Comparison of ENCODE assay signal across 1 cellular context in the genomic region with DNA sequence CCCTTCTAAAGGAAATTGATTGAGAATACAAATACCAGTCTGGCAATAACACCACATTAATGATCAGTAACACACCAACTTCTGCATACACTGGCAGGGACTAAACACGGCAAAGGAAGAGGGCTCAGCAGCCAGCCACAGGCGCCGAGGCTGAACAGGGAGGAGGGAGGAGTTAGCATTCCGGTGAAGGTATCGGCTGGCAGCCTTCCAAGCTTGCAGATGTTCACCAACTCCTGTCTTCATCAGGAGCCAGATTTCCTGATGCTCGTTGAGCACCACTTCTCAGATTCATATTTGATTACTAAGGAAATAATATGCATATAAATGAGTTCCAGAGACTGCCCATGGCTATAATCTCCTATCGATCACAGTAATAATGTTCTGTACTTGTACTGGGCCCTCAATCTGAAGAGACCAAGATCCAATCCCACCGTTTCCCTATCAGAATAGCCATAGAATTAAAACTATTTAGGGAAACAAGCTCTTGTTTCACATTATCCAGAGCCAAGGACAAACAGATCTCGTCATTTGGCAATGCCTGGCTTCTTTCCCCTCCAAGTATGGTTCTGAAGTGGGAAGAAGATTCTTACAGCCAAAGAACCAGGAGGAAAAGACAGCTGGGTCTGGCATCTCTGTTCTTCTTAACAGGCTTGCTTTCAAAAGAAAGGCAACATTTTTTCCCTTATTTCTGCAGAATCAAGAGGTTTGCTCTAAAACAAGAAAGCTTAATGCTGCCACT.
TF ChIP-seq lines count a peak whose summit lies in the region.

No MANE protein-coding gene starts in this region.

TF ChIP-seq in GM23338, 12 proteins besides CTCF, POLR2A, EP300 and RAD21 (continued from another document):
- TF ChIP-seq, protein P1, sequence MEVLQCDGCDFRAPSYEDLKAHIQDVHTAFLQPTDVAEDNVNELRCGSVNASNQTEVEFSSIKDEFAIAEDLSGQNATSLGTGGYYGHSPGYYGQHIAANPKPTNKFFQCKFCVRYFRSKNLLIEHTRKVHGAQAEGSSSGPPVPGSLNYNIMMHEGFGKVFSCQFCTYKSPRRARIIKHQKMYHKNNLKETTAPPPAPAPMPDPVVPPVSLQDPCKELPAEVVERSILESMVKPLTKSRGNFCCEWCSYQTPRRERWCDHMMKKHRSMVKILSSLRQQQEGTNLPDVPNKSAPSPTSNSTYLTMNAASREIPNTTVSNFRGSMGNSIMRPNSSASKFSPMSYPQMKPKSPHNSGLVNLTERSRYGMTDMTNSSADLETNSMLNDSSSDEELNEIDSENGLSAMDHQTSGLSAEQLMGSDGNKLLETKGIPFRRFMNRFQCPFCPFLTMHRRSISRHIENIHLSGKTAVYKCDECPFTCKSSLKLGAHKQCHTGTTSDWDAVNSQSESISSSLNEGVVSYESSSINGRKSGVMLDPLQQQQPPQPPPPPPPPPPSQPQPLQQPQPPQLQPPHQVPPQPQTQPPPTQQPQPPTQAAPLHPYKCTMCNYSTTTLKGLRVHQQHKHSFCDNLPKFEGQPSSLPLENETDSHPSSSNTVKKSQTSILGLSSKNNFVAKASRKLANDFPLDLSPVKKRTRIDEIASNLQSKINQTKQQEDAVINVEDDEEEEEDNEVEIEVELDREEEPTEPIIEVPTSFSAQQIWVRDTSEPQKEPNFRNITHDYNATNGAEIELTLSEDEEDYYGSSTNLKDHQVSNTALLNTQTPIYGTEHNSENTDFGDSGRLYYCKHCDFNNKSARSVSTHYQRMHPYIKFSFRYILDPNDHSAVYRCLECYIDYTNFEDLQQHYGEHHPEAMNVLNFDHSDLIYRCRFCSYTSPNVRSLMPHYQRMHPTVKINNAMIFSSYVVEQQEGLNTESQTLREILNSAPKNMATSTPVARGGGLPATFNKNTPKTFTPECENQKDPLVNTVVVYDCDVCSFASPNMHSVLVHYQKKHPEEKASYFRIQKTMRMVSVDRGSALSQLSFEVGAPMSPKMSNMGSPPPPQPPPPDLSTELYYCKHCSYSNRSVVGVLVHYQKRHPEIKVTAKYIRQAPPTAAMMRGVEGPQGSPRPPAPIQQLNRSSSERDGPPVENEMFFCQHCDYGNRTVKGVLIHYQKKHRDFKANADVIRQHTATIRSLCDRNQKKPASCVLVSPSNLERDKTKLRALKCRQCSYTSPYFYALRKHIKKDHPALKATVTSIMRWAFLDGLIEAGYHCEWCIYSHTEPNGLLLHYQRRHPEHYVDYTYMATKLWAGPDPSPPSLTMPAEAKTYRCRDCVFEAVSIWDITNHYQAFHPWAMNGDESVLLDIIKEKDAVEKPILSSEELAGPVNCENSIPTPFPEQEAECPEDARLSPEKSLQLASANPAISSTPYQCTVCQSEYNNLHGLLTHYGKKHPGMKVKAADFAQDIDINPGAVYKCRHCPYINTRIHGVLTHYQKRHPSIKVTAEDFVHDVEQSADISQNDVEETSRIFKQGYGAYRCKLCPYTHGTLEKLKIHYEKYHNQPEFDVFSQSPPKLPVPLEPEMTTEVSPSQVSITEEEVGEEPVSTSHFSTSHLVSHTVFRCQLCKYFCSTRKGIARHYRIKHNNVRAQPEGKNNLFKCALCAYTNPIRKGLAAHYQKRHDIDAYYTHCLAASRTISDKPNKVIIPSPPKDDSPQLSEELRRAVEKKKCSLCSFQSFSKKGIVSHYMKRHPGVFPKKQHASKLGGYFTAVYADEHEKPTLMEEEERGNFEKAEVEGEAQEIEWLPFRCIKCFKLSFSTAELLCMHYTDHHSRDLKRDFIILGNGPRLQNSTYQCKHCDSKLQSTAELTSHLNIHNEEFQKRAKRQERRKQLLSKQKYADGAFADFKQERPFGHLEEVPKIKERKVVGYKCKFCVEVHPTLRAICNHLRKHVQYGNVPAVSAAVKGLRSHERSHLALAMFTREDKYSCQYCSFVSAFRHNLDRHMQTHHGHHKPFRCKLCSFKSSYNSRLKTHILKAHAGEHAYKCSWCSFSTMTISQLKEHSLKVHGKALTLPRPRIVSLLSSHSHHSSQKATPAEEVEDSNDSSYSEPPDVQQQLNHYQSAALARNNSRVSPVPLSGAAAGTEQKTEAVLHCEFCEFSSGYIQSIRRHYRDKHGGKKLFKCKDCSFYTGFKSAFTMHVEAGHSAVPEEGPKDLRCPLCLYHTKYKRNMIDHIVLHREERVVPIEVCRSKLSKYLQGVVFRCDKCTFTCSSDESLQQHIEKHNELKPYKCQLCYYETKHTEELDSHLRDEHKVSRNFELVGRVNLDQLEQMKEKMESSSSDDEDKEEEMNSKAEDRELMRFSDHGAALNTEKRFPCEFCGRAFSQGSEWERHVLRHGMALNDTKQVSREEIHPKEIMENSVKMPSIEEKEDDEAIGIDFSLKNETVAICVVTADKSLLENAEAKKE (CRISPR knock-in tag; IDR thresholded peaks at IDR 0.05): no peak
- TF ChIP-seq EZH2 (IDR thresholded peaks at IDR 0.05; ENCODE audit: low read depth, unreplicated experiment): no peak
- TF ChIP-seq STAT1 (IDR thresholded peaks at IDR 0.05; ENCODE audit: unreplicated experiment): no peak
- no peak for TF ChIP-seq CREB1 (CRISPR knock-in tag; IDR thresholded peaks at IDR 0.05; ENCODE audit: low read depth)
